17 cellular contexts compared by ENCODE assay signal in genomic region chr18:76457957-76458356, GRCh38. TPM values are rescaled to one million over a fixed set of nuclear protein-coding genes. Genes with fewer than 3 reads are reported as not detected.
DNase-seq lines count a peak whose midpoint lies in the region; ATAC-seq and TF ChIP-seq lines count a peak whose summit lies in the region.
"Had no signal": no experiment of that assay in that cellular context is flagged by ENCODE, and none has a peak within 500 bp of the region (broad histone marks: within the 10 kb centered on the region; RNA-seq: fewer than 3 reads in every experiment).

No MANE protein-coding gene starts in this region.

- H3K9me3 ChIP-seq in IMR-90 (ENCODE audit: control insufficient read depth, insufficient read depth, low read length) (no peaks in the 10 kb centered on the region), endodermal cell (ENCODE audit: control insufficient read depth, low read length) (no peaks in the 10 kb centered on the region), neural progenitor cell (ENCODE audit: low read depth) (no peaks in the 10 kb centered on the region), vagina (no peaks in the 10 kb centered on the region)

- no peak for TF ChIP-seq CTCF in IMR-90 (conservative IDR thresholded peaks at IDR 0.05; ENCODE audit: low read depth, low read length)
- no peak for TF ChIP-seq CTCF in endodermal cell (conservative IDR thresholded peaks at IDR 0.05)
- TF ChIP-seq CTCF in neural progenitor cell (IDR thresholded peaks at IDR 0.05): no peak
- TF ChIP-seq CTCF in vagina (IDR thresholded peaks at IDR 0.05): no peak
- no peak for TF ChIP-seq CTCF in natural killer cell (IDR thresholded peaks at IDR 0.05)

- H3K4me1 Mint-ChIP-seq in endodermal cell (peaks cover 55% of the 10 kb centered on the region), neural progenitor cell (peaks cover 62% of the 10 kb centered on the region), natural killer cell (peaks cover 35 to 49% of the 10 kb centered on the region in 2 donors)

- peak overlapping the region; percentile 30; the same call in 1 of the 2 replicates for H3K18ac ChIP-seq in IMR-90 (ENCODE audit: low read depth, low read length)

- H3K36me3 Mint-ChIP-seq in endodermal cell (ENCODE audit: low read depth) (peaks cover 37% of the 10 kb centered on the region), neural progenitor cell (peaks cover 25% of the 10 kb centered on the region), natural killer cell (no peaks in the 10 kb centered on the region)

- H3K4me2 ChIP-seq in IMR-90 (ENCODE audit: low read depth, low read length) (peak overlapping the region; percentile 51; the same call in 1 of the 2 replicates), neural progenitor cell (no peak overlapping the region)

- no peak overlapping the region for H3K4me3 Mint-ChIP-seq in endodermal cell
- H3K4me3 Mint-ChIP-seq in neural progenitor cell: no peak overlapping the region
- no peak overlapping the region for H3K4me3 Mint-ChIP-seq in natural killer cell
- H3K4me3 Mint-ChIP-seq: B cell; CD8-positive, alpha-beta T cell had no signal

- POLR2A ChIA-PET in IMR-90 (lab: Charles Lee; ENCODE audit: unreplicated experiment): no interaction called here

- H3K27ac Mint-ChIP-seq in endodermal cell (no peak overlapping the region), neural progenitor cell (peak overlapping the region; percentile 57), natural killer cell (no peak overlapping the region)
- H3K27ac Mint-ChIP-seq: B cell; CD8-positive, alpha-beta T cell had no signal

- ATAC-seq in IMR-90 (ENCODE audit: low read depth) (no peak), natural killer cell (no peak), HG03108 (IDR thresholded peaks at IDR 0.05; ENCODE audit: unreplicated experiment) (no peak)
- ATAC-seq: CD8-positive, alpha-beta T cell had no signal

- 42% methylated on average over 3 of the region's 9 CpGs; no CpG with 5 or more reads in 1 of the 2 experiments for WGBS in IMR-90 (ENCODE audit: extremely low coverage in 2 of 2, insufficient read length in 1 of 2), 2 experiments
- WGBS in endodermal cell (ENCODE audit: insufficient coverage in 1 of 2, insufficient read length in 1 of 2), 2 experiments: 76 to 91% methylated on average over 7 to 9 of the region's 9 CpGs

- H4K91ac ChIP-seq in IMR-90 (ENCODE audit: insufficient read depth, low read depth, low read length): peak overlapping the region; percentile 45; the same call in 1 of the 2 replicates

- in situ Hi-C loops in IMR-90 (cut with MboI; ENCODE audit: low sequenced_read_pairs): loop anchor here (25.0 kb wide), 1 partner anchor 654 kb away; no protein-coding TSS in a partner anchor

- H2BK15ac ChIP-seq in IMR-90 (ENCODE audit: low read depth, low read length): peak overlapping the region; percentile 69; the same call in 2 of the 3 replicates

- H3K9me3 Mint-ChIP-seq in endodermal cell: no peaks in the 10 kb centered on the region
- H3K9me3 Mint-ChIP-seq in neural progenitor cell: peaks cover 7% of the 10 kb centered on the region
- H3K9me3 Mint-ChIP-seq in natural killer cell: no peaks in the 10 kb centered on the region
- H3K9me3 Mint-ChIP-seq: CD8-positive, alpha-beta T cell had no signal

- H3K23ac ChIP-seq in IMR-90 (ENCODE audit: low read depth, low read length): peak overlapping the region; percentile 73; the same call in 1 of the 2 replicates

- peak overlapping the region; percentile 61; the same call in 1 of the 2 replicates for H2AK5ac ChIP-seq in IMR-90 (ENCODE audit: low read depth, low read length)

- dilution Hi-C loops in IMR-90 (cut with HindIII; ENCODE audit: low sequenced_read_pairs, unreplicated experiment): no loop called here

- H2AK9ac ChIP-seq in IMR-90 (replicated peaks; ENCODE audit: low read depth, low read length, poor library complexity): no peak overlapping the region

- H4K20me1 ChIP-seq in IMR-90 (ENCODE audit: insufficient read depth, low read length): peaks cover 69% of the 10 kb centered on the region
- H4K20me1 ChIP-seq in neural progenitor cell (ENCODE audit: low read depth): peaks cover 100% of the 10 kb centered on the region

- peak overlapping the region; percentile 7; the same call in 1 of the 2 replicates for H3K14ac ChIP-seq in IMR-90 (replicated peaks; ENCODE audit: low read depth, low read length)

- H3K4ac ChIP-seq in IMR-90 (ENCODE audit: low read depth, low read length): peak overlapping the region; percentile 40

- H3K9ac ChIP-seq in IMR-90 (ENCODE audit: low read depth, low read length) (no peak overlapping the region), endodermal cell (ENCODE audit: extremely low read depth, low read length, poor library complexity, severe bottlenecking) (no peak overlapping the region), neural progenitor cell (no peak overlapping the region)

- no peak for TF ChIP-seq POLR2A in IMR-90 (IDR thresholded peaks at IDR 0.05; ENCODE audit: low read depth, low read length)
- no peak for TF ChIP-seq POLR2A in vagina (IDR thresholded peaks at IDR 0.05)

- CTCF ChIA-PET in IMR-90 (lab: Yijun Ruan, JAX): no interaction called here

- peak overlapping the region; percentile 54; the same call in 1 of the 2 replicates for H2BK120ac ChIP-seq in IMR-90 (ENCODE audit: low read depth, low read length)

- H3K79me2 ChIP-seq in neural progenitor cell (ENCODE audit: low read depth): peaks cover 99% of the 10 kb centered on the region

- peaks cover 35% of the 10 kb centered on the region for H3K9me1 ChIP-seq in IMR-90 (ENCODE audit: insufficient read depth, low read length)

- peaks cover 19% of the 10 kb centered on the region for H3K36me3 ChIP-seq in IMR-90 (ENCODE audit: control insufficient read depth, insufficient read depth, low read length)
- peaks cover 12% of the 10 kb centered on the region for H3K36me3 ChIP-seq in endodermal cell (ENCODE audit: control insufficient read depth, insufficient read depth, low read length)
- no peaks in the 10 kb centered on the region for H3K36me3 ChIP-seq in neural progenitor cell
- H3K36me3 ChIP-seq in vagina: no peaks in the 10 kb centered on the region

- no peak overlapping the region for H3K4me3 ChIP-seq in IMR-90 (ENCODE audit: insufficient read depth, low read depth, low read length)
- peak overlapping the region; percentile 0 for H3K4me3 ChIP-seq in endodermal cell (ENCODE audit: low read length)
- H3K4me3 ChIP-seq in neural progenitor cell: no peak overlapping the region
- no peak overlapping the region for H3K4me3 ChIP-seq in vagina

- peak overlapping the region; percentile 37 for H2BK5ac ChIP-seq in IMR-90 (ENCODE audit: low read depth, low read length, poor library complexity, severe bottlenecking)

- DNase-seq in IMR-90 (no peak), endodermal cell (no peak), neural progenitor cell (ENCODE audit: low spot score) (no peak), vagina (ENCODE audit: extremely low spot score in 2 of 2) (no peak), natural killer cell (no peak), HUDEP-2 (lab: John Stamatoyannopoulos, UW; ENCODE audit: unreplicated experiment in 76 of 76) (no peak)
- DNase-seq: DND-41, GOT3, KG1, NCI-H1092, NCI-H187 treated with DMSO at 0.1 percent for 48 hours, NCI-H510A treated with DMSO at 0.1 percent for 48 hours, SIG-M5 had no signal

- H2BK20ac ChIP-seq in IMR-90 (ENCODE audit: low read depth, low read length): peak overlapping the region; percentile 54; the same call in 1 of the 2 replicates

- H3K4me1 ChIP-seq in IMR-90 (ENCODE audit: control insufficient read depth, insufficient read depth, low read length) (peaks cover 48% of the 10 kb centered on the region), endodermal cell (ENCODE audit: control insufficient read depth, insufficient read depth, low read length) (peaks cover 24% of the 10 kb centered on the region), neural progenitor cell (peaks cover 53% of the 10 kb centered on the region), vagina (peaks cover 70% of the 10 kb centered on the region)

- TF ChIP-seq RAD21 in IMR-90 (IDR thresholded peaks at IDR 0.05; ENCODE audit: low read length): no peak

- H2AFZ ChIP-seq in IMR-90 (replicated peaks; ENCODE audit: low read length, poor library complexity) (no peak overlapping the region), neural progenitor cell (replicated peaks) (no peak overlapping the region)

- BruUV-seq in IMR-90 (replicated peaks; lab: Mats Ljungman, UMichigan): no TSS peak

- H3K27ac ChIP-seq in IMR-90 (ENCODE audit: insufficient read depth, low read length) (no peak overlapping the region), endodermal cell (ENCODE audit: low read depth, low read length) (no peak overlapping the region), neural progenitor cell (no peak overlapping the region), vagina (peak overlapping the region; percentile 80)
- H3K27ac ChIP-seq: HL-60 had no signal

- H3K27me3 ChIP-seq in IMR-90 (ENCODE audit: control insufficient read depth, insufficient read depth, low read length) (no peaks in the 10 kb centered on the region), endodermal cell (ENCODE audit: control insufficient read depth, insufficient read depth, low read length, poor library complexity, severe bottlenecking) (no peaks in the 10 kb centered on the region), neural progenitor cell (no peaks in the 10 kb centered on the region), vagina (no peaks in the 10 kb centered on the region)

- H3K79me1 ChIP-seq in IMR-90 (ENCODE audit: low read depth in 1 of 2, low read length in 2 of 2): peaks cover 39 to 94% of the 10 kb centered on the region in 2 experiments

- H3K27me3 Mint-ChIP-seq in endodermal cell (ENCODE audit: insufficient read depth): no peaks in the 10 kb centered on the region
- H3K27me3 Mint-ChIP-seq in neural progenitor cell (ENCODE audit: insufficient read depth, low read depth): peaks cover 6% of the 10 kb centered on the region
- no peaks in the 10 kb centered on the region for H3K27me3 Mint-ChIP-seq in natural killer cell (ENCODE audit: low read depth in 2 of 2)
- H3K27me3 Mint-ChIP-seq: B cell had no signal

- H4K5ac ChIP-seq in IMR-90 (ENCODE audit: low read depth, low read length): peak overlapping the region; percentile 8; the same call in 1 of the 2 replicates

- H4K8ac ChIP-seq in IMR-90 (ENCODE audit: low read depth in 2 of 2, low read length in 2 of 2): no peak overlapping the region; a peak in 1 of 4 replicates

- no peak overlapping the region for H3K56ac ChIP-seq in IMR-90 (ENCODE audit: extremely low read depth, insufficient read depth, low read length)

- intact Hi-C loops in IMR-90 (cut with micrococcal nuclease) (no loop called here), vagina (cut with DNase I) (no loop called here), natural killer cell (cut with micrococcal nuclease) (no loop called here)

- peaks cover 36% of the 10 kb centered on the region for H3F3A ChIP-seq in neural progenitor cell (ENCODE audit: low read depth)

RNA-seq across cellular contexts. Expression of gene ZNF516, which starts 37.1 kb away (rescaled TPM):
- total RNA-seq in IMR-90 (2012; rRNA removed) (7.9 and 9.7 TPM in 2 replicates), endodermal cell (10 to 100 TPM; 60.2 to 77.9 TPM), neural progenitor cell (ENCODE audit: low replicate concordance) (45.5 and 83.3 TPM in 2 replicates), vagina (46.4 TPM), natural killer cell (10 to 100 TPM; 49.1 to 60.0 (median 52.4) TPM)
- polyA plus RNA-seq in IMR-90 (2012; rRNA removed): 16.6 and 16.9 TPM in 2 replicates
- polyA plus RNA-seq in IMR-90 (2012; cell fraction: cytosol; rRNA removed): 11.0 and 15.4 TPM in 2 replicates
- polyA plus RNA-seq in IMR-90 (2012; cell fraction: nucleus; rRNA removed; ENCODE audit: low replicate concordance): 50.6 and 72.6 TPM in 2 replicates
- 61.3 TPM for polyA plus RNA-seq in endodermal cell (2013, experiment 1 of 2)
- polyA plus RNA-seq in endodermal cell (2013, experiment 2 of 2): 59.9 TPM
